17 cellular contexts compared by ENCODE assay signal in the genomic region with DNA sequence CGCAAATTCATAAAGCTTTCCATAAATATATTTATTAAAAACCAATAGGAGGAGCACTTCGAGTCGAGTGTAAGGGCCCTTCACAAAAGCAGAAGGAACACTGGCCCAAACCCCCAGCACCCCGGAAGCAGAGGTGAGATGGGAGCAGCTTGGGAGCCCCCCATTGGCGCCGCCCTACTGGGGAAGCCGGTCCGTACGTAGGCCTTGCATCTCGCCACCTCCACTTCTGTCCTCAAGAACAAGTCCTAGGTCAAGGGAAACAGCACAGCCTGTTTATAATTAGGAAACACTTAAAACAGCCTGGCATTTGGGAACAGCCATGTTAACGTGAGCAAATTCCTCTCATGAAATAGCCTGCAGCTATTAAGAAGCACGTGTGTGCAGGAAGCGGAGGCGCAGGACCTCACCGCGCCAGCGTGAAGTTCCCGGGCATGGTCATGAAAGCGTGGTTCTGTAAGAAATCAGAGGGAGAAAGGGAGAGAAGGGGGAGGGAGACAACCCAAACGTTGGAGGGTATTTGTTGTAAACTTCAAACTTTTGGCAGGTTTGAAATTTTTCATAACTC. TPM values are rescaled to one million over a fixed set of nuclear protein-coding genes. Genes with fewer than 3 reads are reported as not detected.
A peak's percentile ranks its signal among the peaks of the same experiment; 100 is the strongest.
DNase-seq lines count a peak whose midpoint lies in the region; ATAC-seq and TF ChIP-seq lines count a peak whose summit lies in the region.
"Had no signal": no experiment of that assay in that cellular context is flagged by ENCODE, and none has a peak within 500 bp of the region (broad histone marks: within the 10 kb centered on the region; RNA-seq: fewer than 3 reads in every experiment).

No MANE protein-coding gene starts in this region.

- H3K9ac ChIP-seq in DND-41 (ENCODE audit: low read depth, low read length): no peak overlapping the region
- no peak overlapping the region for H3K9ac ChIP-seq in OCI-LY1 (ENCODE audit: low read length)
- H3K9ac ChIP-seq: BLaER1 had no signal

- no peaks in the 10 kb centered on the region; the same call in 1 of the 2 replicates for H4K20me1 ChIP-seq in DND-41 (ENCODE audit: insufficient read depth, low read length)
- no peaks in the 10 kb centered on the region for H4K20me1 ChIP-seq in OCI-LY1 (ENCODE audit: insufficient read depth, low read length)
- no peaks in the 10 kb centered on the region for H4K20me1 ChIP-seq in osteoblast (ENCODE audit: insufficient read depth, low read length)
- H4K20me1 ChIP-seq: BLaER1 had no signal

- H3K36me3 ChIP-seq in DND-41 (ENCODE audit: insufficient read depth, low read length) (peaks cover 12% of the 10 kb centered on the region), OCI-LY1 (ENCODE audit: insufficient read depth, low read length) (no peaks in the 10 kb centered on the region), osteoblast (ENCODE audit: insufficient read depth, low read length) (peaks cover 20% of the 10 kb centered on the region)

- H3K27me3 ChIP-seq in DND-41 (ENCODE audit: insufficient read depth, low read length, poor library complexity): no peaks in the 10 kb centered on the region
- H3K27me3 ChIP-seq in OCI-LY1 (ENCODE audit: insufficient read depth, low read length): no peaks in the 10 kb centered on the region
- H3K27me3 ChIP-seq in osteoblast (ENCODE audit: insufficient read depth, low read length): no peaks in the 10 kb centered on the region
- H3K27me3 ChIP-seq: BLaER1, pancreas, SJSA1 had no signal

- H3K9me2 ChIP-seq in OCI-LY1 (ENCODE audit: low read depth, low read length): no peaks in the 10 kb centered on the region

- H3K79me2 ChIP-seq in DND-41 (ENCODE audit: insufficient read depth, low read length): no peaks in the 10 kb centered on the region
- no peaks in the 10 kb centered on the region for H3K79me2 ChIP-seq in OCI-LY1 (ENCODE audit: insufficient read depth, low read length)
- no peaks in the 10 kb centered on the region for H3K79me2 ChIP-seq in osteoblast (ENCODE audit: insufficient read depth, low read length)

- H3K27ac ChIP-seq in DND-41 (ENCODE audit: low read length) (no peak overlapping the region), OCI-LY1 (ENCODE audit: low read depth, low read length, poor library complexity, severe bottlenecking) (no peak overlapping the region), osteoblast (ENCODE audit: low read depth, low read length) (no peak overlapping the region)
- H3K27ac ChIP-seq: BLaER1, SJSA1 had no signal

- no peaks in the 10 kb centered on the region for H3K9me3 ChIP-seq in DND-41 (ENCODE audit: insufficient read depth, low read length, severe bottlenecking)
- no peaks in the 10 kb centered on the region for H3K9me3 ChIP-seq in OCI-LY1 (ENCODE audit: low read length)
- H3K9me3 ChIP-seq in osteoblast (ENCODE audit: low read depth, low read length): no peaks in the 10 kb centered on the region
- H3K9me3 ChIP-seq: BLaER1, pancreas, SJSA1 had no signal

- no peaks in the 10 kb centered on the region for H3F3A ChIP-seq in OCI-LY1 (ENCODE audit: insufficient read depth, low read length)

- no peak for DNase-seq in DND-41
- no peak for DNase-seq in epithelial cell of esophagus (ENCODE audit: low read depth)
- DNase-seq in osteoblast (ENCODE audit: insufficient read length, low spot score, missing footprints): peak; percentile 73
- no peak for DNase-seq in NAMALWA (ENCODE audit: low spot score)
- no peak for DNase-seq in activated CD4-positive, alpha-beta T cell treated with anti-CD3 and anti-CD28 coated beads for 4 hours
- no peak for DNase-seq in NOMO-1 (lab: John Stamatoyannopoulos, UW; ENCODE audit: unreplicated experiment in 2 of 2)
- DNase-seq in glomerular visceral epithelial cell (ENCODE audit: extremely low spot score): no peak
- DNase-seq: activated CD4-positive, alpha-beta memory T cell treated with anti-CD3 and anti-CD28 coated beads for 36 hours; aorta; dermis blood vessel endothelial cell; mesendoderm; NCI-H2081; NCI-H82 had no signal

- peak; percentile 38 for TF ChIP-seq CTCF in DND-41 (IDR thresholded peaks at IDR 0.05; ENCODE audit: borderline replicate concordance, extremely low read depth, low read length, poor library complexity, severe bottlenecking)
- TF ChIP-seq CTCF in OCI-LY1 (IDR thresholded peaks at IDR 0.05; ENCODE audit: low read length): peak; percentile 26; the same call in 1 of the 2 replicates
- TF ChIP-seq CTCF in epithelial cell of esophagus (IDR thresholded peaks at IDR 0.05; ENCODE audit: insufficient read depth, low read depth, low read length, missing control alignments): peak; percentile 9
- TF ChIP-seq CTCF in osteoblast (IDR thresholded peaks at IDR 0.05; ENCODE audit: extremely low read depth, low read depth, low read length): no peak

- H3K4me3 ChIP-seq in DND-41 (ENCODE audit: low read depth in 1 of 2, low read length in 2 of 2) (no peak overlapping the region), OCI-LY1 (ENCODE audit: low read depth, low read length, poor library complexity, severe bottlenecking) (no peak overlapping the region), epithelial cell of esophagus (ENCODE audit: low read length) (no peak overlapping the region), osteoblast (ENCODE audit: insufficient read depth, low read length) (no peak overlapping the region)
- H3K4me3 ChIP-seq: BLaER1, pancreas, SJSA1 had no signal

- ATAC-seq in DND-41 (ENCODE audit: insufficient read depth, low read depth): no peak
- ATAC-seq: pancreas had no signal

- H3K4me1 ChIP-seq in DND-41 (ENCODE audit: insufficient read depth, low read length): no peaks in the 10 kb centered on the region
- no peaks in the 10 kb centered on the region for H3K4me1 ChIP-seq in OCI-LY1 (ENCODE audit: insufficient read depth, low read length, severe bottlenecking)
- H3K4me1 ChIP-seq in osteoblast (ENCODE audit: insufficient read depth, low read length): peaks cover 8% of the 10 kb centered on the region
- H3K4me1 ChIP-seq: pancreas had no signal

- H3K4me2 ChIP-seq in DND-41 (ENCODE audit: insufficient read depth, low read length) (no peak overlapping the region), OCI-LY1 (ENCODE audit: low read length) (no peak overlapping the region), osteoblast (ENCODE audit: insufficient read depth, low read length) (no peak overlapping the region)
- H3K4me2 ChIP-seq: BLaER1 had no signal

- H2AFZ ChIP-seq in DND-41 (ENCODE audit: low read depth, low read length): no peak overlapping the region
- H2AFZ ChIP-seq in OCI-LY1 (ENCODE audit: low read length): no peak overlapping the region
- no peak overlapping the region for H2AFZ ChIP-seq in osteoblast (ENCODE audit: low read length)

RNA-seq across cellular contexts. Expression of a gene that starts 7.7 kb away (rescaled TPM):
- 13.6 and 15.6 TPM in 2 replicates for total RNA-seq in osteoblast
